1 cellular context compared by ENCODE assay signal in genomic region chr12:49369723-49370145, GRCh38.
TF ChIP-seq lines count a peak whose summit lies in the region.

No MANE protein-coding gene starts in this region.

TF ChIP-seq in GM23338, 12 proteins besides CTCF, POLR2A, EP300 and RAD21 (continued from another document):
- TF ChIP-seq, protein P1, sequence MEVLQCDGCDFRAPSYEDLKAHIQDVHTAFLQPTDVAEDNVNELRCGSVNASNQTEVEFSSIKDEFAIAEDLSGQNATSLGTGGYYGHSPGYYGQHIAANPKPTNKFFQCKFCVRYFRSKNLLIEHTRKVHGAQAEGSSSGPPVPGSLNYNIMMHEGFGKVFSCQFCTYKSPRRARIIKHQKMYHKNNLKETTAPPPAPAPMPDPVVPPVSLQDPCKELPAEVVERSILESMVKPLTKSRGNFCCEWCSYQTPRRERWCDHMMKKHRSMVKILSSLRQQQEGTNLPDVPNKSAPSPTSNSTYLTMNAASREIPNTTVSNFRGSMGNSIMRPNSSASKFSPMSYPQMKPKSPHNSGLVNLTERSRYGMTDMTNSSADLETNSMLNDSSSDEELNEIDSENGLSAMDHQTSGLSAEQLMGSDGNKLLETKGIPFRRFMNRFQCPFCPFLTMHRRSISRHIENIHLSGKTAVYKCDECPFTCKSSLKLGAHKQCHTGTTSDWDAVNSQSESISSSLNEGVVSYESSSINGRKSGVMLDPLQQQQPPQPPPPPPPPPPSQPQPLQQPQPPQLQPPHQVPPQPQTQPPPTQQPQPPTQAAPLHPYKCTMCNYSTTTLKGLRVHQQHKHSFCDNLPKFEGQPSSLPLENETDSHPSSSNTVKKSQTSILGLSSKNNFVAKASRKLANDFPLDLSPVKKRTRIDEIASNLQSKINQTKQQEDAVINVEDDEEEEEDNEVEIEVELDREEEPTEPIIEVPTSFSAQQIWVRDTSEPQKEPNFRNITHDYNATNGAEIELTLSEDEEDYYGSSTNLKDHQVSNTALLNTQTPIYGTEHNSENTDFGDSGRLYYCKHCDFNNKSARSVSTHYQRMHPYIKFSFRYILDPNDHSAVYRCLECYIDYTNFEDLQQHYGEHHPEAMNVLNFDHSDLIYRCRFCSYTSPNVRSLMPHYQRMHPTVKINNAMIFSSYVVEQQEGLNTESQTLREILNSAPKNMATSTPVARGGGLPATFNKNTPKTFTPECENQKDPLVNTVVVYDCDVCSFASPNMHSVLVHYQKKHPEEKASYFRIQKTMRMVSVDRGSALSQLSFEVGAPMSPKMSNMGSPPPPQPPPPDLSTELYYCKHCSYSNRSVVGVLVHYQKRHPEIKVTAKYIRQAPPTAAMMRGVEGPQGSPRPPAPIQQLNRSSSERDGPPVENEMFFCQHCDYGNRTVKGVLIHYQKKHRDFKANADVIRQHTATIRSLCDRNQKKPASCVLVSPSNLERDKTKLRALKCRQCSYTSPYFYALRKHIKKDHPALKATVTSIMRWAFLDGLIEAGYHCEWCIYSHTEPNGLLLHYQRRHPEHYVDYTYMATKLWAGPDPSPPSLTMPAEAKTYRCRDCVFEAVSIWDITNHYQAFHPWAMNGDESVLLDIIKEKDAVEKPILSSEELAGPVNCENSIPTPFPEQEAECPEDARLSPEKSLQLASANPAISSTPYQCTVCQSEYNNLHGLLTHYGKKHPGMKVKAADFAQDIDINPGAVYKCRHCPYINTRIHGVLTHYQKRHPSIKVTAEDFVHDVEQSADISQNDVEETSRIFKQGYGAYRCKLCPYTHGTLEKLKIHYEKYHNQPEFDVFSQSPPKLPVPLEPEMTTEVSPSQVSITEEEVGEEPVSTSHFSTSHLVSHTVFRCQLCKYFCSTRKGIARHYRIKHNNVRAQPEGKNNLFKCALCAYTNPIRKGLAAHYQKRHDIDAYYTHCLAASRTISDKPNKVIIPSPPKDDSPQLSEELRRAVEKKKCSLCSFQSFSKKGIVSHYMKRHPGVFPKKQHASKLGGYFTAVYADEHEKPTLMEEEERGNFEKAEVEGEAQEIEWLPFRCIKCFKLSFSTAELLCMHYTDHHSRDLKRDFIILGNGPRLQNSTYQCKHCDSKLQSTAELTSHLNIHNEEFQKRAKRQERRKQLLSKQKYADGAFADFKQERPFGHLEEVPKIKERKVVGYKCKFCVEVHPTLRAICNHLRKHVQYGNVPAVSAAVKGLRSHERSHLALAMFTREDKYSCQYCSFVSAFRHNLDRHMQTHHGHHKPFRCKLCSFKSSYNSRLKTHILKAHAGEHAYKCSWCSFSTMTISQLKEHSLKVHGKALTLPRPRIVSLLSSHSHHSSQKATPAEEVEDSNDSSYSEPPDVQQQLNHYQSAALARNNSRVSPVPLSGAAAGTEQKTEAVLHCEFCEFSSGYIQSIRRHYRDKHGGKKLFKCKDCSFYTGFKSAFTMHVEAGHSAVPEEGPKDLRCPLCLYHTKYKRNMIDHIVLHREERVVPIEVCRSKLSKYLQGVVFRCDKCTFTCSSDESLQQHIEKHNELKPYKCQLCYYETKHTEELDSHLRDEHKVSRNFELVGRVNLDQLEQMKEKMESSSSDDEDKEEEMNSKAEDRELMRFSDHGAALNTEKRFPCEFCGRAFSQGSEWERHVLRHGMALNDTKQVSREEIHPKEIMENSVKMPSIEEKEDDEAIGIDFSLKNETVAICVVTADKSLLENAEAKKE (CRISPR knock-in tag; IDR thresholded peaks at IDR 0.05): no peak
- TF ChIP-seq NANOG (IDR thresholded peaks at IDR 0.05; ENCODE audit: borderline replicate concordance): no peak
- TF ChIP-seq, protein P2, sequence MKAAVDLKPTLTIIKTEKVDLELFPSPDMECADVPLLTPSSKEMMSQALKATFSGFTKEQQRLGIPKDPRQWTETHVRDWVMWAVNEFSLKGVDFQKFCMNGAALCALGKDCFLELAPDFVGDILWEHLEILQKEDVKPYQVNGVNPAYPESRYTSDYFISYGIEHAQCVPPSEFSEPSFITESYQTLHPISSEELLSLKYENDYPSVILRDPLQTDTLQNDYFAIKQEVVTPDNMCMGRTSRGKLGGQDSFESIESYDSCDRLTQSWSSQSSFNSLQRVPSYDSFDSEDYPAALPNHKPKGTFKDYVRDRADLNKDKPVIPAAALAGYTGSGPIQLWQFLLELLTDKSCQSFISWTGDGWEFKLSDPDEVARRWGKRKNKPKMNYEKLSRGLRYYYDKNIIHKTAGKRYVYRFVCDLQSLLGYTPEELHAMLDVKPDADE (IDR thresholded peaks at IDR 0.05): no peak
- TF ChIP-seq, protein P3, sequence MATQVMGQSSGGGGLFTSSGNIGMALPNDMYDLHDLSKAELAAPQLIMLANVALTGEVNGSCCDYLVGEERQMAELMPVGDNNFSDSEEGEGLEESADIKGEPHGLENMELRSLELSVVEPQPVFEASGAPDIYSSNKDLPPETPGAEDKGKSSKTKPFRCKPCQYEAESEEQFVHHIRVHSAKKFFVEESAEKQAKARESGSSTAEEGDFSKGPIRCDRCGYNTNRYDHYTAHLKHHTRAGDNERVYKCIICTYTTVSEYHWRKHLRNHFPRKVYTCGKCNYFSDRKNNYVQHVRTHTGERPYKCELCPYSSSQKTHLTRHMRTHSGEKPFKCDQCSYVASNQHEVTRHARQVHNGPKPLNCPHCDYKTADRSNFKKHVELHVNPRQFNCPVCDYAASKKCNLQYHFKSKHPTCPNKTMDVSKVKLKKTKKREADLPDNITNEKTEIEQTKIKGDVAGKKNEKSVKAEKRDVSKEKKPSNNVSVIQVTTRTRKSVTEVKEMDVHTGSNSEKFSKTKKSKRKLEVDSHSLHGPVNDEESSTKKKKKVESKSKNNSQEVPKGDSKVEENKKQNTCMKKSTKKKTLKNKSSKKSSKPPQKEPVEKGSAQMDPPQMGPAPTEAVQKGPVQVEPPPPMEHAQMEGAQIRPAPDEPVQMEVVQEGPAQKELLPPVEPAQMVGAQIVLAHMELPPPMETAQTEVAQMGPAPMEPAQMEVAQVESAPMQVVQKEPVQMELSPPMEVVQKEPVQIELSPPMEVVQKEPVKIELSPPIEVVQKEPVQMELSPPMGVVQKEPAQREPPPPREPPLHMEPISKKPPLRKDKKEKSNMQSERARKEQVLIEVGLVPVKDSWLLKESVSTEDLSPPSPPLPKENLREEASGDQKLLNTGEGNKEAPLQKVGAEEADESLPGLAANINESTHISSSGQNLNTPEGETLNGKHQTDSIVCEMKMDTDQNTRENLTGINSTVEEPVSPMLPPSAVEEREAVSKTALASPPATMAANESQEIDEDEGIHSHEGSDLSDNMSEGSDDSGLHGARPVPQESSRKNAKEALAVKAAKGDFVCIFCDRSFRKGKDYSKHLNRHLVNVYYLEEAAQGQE (IDR thresholded peaks at IDR 0.05; ENCODE audit: unreplicated experiment): no peak
TF ChIP-seq in GM23338: peak in this region for 0.
